Comparison of ENCODE assay signal across 35 cellular contexts in genomic region chr4:113154281-113154680, GRCh38.
"Had no signal": no experiment of that assay in that cellular context is flagged by ENCODE, and none has a peak within 500 bp of the region (broad histone marks: within the 10 kb centered on the region; RNA-seq: fewer than 3 reads in every experiment).

No MANE protein-coding gene starts in this region.

- H3K4me1 Mint-ChIP-seq: activated B cell treated with CpG ODN at 0.5 μM for 24 hours; activated CD4-positive, alpha-beta memory T cell treated with anti-CD3 and anti-CD28 coated beads, Interleukin-2, amount 10 ng/mL, durations not matched to agents 7 days and 5 days; activated CD4-positive, alpha-beta T cell treated with anti-CD3 and anti-CD28 coated beads, Interleukin-2, amount 10 ng/mL, durations not matched to agents 24 days and 14 days; activated CD8-positive, alpha-beta memory T cell treated with anti-CD3 and anti-CD28 coated beads, Interleukin-2, amount 10 ng/mL, durations not matched to agents 7 days and 5 days; activated naive CD4-positive, alpha-beta T cell treated with anti-CD3 and anti-CD28 coated beads, Interleukin-2, amount 10 ng/mL, durations not matched to agents 7 days and 5 days; activated naive CD4-positive, alpha-beta T cell treated with anti-CD3 and anti-CD28 coated beads, Interleukin-2, amount 50 U/mL, for 24 hours; activated naive CD8-positive, alpha-beta T cell treated with anti-CD3 and anti-CD28 coated beads, Interleukin-2, amount 10 ng/mL, durations not matched to agents 7 days and 5 days; activated naive CD8-positive, alpha-beta T cell treated with anti-CD3 and anti-CD28 coated beads, Interleukin-2, amount 50 U/mL, for 24 hours; central memory CD8-positive, alpha-beta T cell had no signal

- H3K27me3 Mint-ChIP-seq: activated B cell treated with CpG ODN at 0.5 μM for 24 hours; activated CD4-positive, alpha-beta memory T cell treated with anti-CD3 and anti-CD28 coated beads, Interleukin-2, amount 10 ng/mL, durations not matched to agents 7 days and 5 days; activated naive CD4-positive, alpha-beta T cell treated with anti-CD3 and anti-CD28 coated beads, Interleukin-2, amount 10 ng/mL, durations not matched to agents 7 days and 5 days; activated naive CD8-positive, alpha-beta T cell; activated naive CD8-positive, alpha-beta T cell treated with anti-CD3 and anti-CD28 coated beads, Interleukin-2, amount 10 ng/mL, durations not matched to agents 7 days and 5 days; activated naive CD8-positive, alpha-beta T cell treated with anti-CD3 and anti-CD28 coated beads, Interleukin-2, amount 50 U/mL, for 24 hours; activated T-cell treated with anti-CD3 and anti-CD28 coated beads, Interleukin-2, amount 50 U/mL, for 24 hours; brain; central memory CD8-positive, alpha-beta T cell had no signal

- H3K9me3 Mint-ChIP-seq: activated B cell treated with CpG ODN at 0.5 μM for 24 hours; activated CD4-positive, alpha-beta memory T cell treated with anti-CD3 and anti-CD28 coated beads, Interleukin-2, amount 10 ng/mL, durations not matched to agents 7 days and 5 days; activated CD4-positive, alpha-beta T cell treated with anti-CD3 and anti-CD28 coated beads, Interleukin-2, amount 10 ng/mL, durations not matched to agents 24 days and 14 days; activated naive CD4-positive, alpha-beta T cell treated with anti-CD3 and anti-CD28 coated beads, Interleukin-2, amount 10 ng/mL, durations not matched to agents 7 days and 5 days; activated naive CD8-positive, alpha-beta T cell treated with anti-CD3 and anti-CD28 coated beads, Interleukin-2, amount 10 ng/mL, durations not matched to agents 7 days and 5 days; activated naive CD8-positive, alpha-beta T cell treated with anti-CD3 and anti-CD28 coated beads, Interleukin-2, amount 50 U/mL, for 24 hours; activated T-cell treated with anti-CD3 and anti-CD28 coated beads, Interleukin-2, amount 50 U/mL, for 24 hours; activated T-helper 2 cell treated with anti-CD3 and anti-CD28 coated beads, Interferon-gamma antibody, Interleukin-2, Interleukin-4, amounts not matched to agents 10 μg/mL and 5 μg/mL and 100 μg/mL, durations not matched to agents 14 hours and 24 hours and 36 hours; brain; central memory CD8-positive, alpha-beta T cell; T-helper 1 cell treated with Interleukin-12 subunit alpha and Interleukin-12 subunit beta and Interleukin-4 antibody, amounts not matched to agents 30 μg/mL and 1 μg/mL, for 36 hours; T-helper 2 cell treated with Interferon-gamma antibody and Interleukin-4, amounts not matched to agents 5 μg/mL and 100 μg/mL, for 36 hours had no signal

- H3K36me3 Mint-ChIP-seq: activated CD8-positive, alpha-beta memory T cell treated with anti-CD3 and anti-CD28 coated beads, Interleukin-2, amount 10 ng/mL, durations not matched to agents 7 days and 5 days; activated naive CD4-positive, alpha-beta T cell treated with anti-CD3 and anti-CD28 coated beads, Interleukin-2, amount 10 ng/mL, durations not matched to agents 7 days and 5 days; activated naive CD4-positive, alpha-beta T cell treated with anti-CD3 and anti-CD28 coated beads, Interleukin-2, amount 50 U/mL, for 24 hours; activated naive CD8-positive, alpha-beta T cell; activated naive CD8-positive, alpha-beta T cell treated with anti-CD3 and anti-CD28 coated beads, Interleukin-2, amount 10 ng/mL, durations not matched to agents 7 days and 5 days had no signal

- ATAC-seq: activated CD8-positive, alpha-beta memory T cell treated with anti-CD3 and anti-CD28 coated beads, Interleukin-2, amount 10 ng/mL, durations not matched to agents 7 days and 5 days; activated CD8-positive, alpha-beta T cell treated with anti-CD3 and anti-CD28 coated beads, Interleukin-2, amount 10 ng/mL, durations not matched to agents 7 days and 5 days; activated naive CD8-positive, alpha-beta T cell treated with anti-CD3 and anti-CD28 coated beads, Interleukin-2, amount 50 U/mL, for 24 hours had no signal

- DNase-seq: activated B cell treated with CpG ODN at 0.5 μM for 24 hours; activated CD4-positive, alpha-beta memory T cell treated with anti-CD3 and anti-CD28 coated beads, Interleukin-2, amount 10 ng/mL, durations not matched to agents 7 days and 5 days; activated CD4-positive, alpha-beta T cell treated with anti-CD3 and anti-CD28 coated beads for 4 hours; activated CD4-positive, alpha-beta T cell treated with anti-CD3 and anti-CD28 coated beads, Interleukin-2, amount 10 ng/mL, durations not matched to agents 24 days and 14 days; activated CD4-positive, alpha-beta T cell treated with anti-CD3 and anti-CD28 coated beads, Interleukin-2, amount 50 U/mL, for 48 hours; activated CD4-positive, CD25-positive, alpha-beta regulatory T cell treated with anti-CD3 and anti-CD28 coated beads, Interleukin-2, amount 50 U/mL, for 72 hours; activated CD8-positive, alpha-beta memory T cell treated with anti-CD3 and anti-CD28 coated beads for 24 hours; activated CD8-positive, alpha-beta memory T cell treated with anti-CD3 and anti-CD28 coated beads, Interleukin-2, amount 10 ng/mL, durations not matched to agents 7 days and 5 days; activated CD8-positive, alpha-beta memory T cell treated with anti-CD3 and anti-CD28 coated beads, Interleukin-2, amount 50 U/mL, for 48 hours; activated CD8-positive, alpha-beta T cell treated with anti-CD3 and anti-CD28 coated beads, Interleukin-2, amount 10 ng/mL, durations not matched to agents 7 days and 5 days; activated effector memory CD4-positive, alpha-beta T cell treated with Interleukin-2 at 50 U/mL for 16 hours; activated gamma-delta T cell; activated naive CD4-positive, alpha-beta T cell treated with anti-CD3 and anti-CD28 coated beads, Interleukin-2, amount 10 ng/mL, durations not matched to agents 7 days and 5 days; activated naive CD4-positive, alpha-beta T cell treated with Interleukin-2 at 50 U/mL for 16 hours; activated naive CD8-positive, alpha-beta T cell treated with anti-CD3 and anti-CD28 coated beads, Interleukin-2, amount 10 ng/mL, durations not matched to agents 7 days and 5 days; activated naive CD8-positive, alpha-beta T cell treated with anti-CD3 and anti-CD28 coated beads, Interleukin-2, amount 50 U/mL, for 24 hours; activated T-cell treated with anti-CD3 and anti-CD28 coated beads, Interleukin-2, amount 50 U/mL, for 24 hours; activated T-cell treated with anti-CD3 and anti-CD28 coated beads, Interleukin-2, amount 50 U/mL, for 48 hours; amygdala; anterior cingulate cortex; caudate nucleus; cerebellar nuclear complex; T-helper 1 cell; T-helper 2 cell; T-helper 9 cell had no signal

- H3K27me3 ChIP-seq: ascending aorta, cardiac muscle cell had no signal

- H3K4me3 Mint-ChIP-seq: activated B cell treated with CpG ODN at 0.5 μM for 24 hours; activated CD4-positive, alpha-beta memory T cell treated with anti-CD3 and anti-CD28 coated beads, Interleukin-2, amount 10 ng/mL, durations not matched to agents 7 days and 5 days; activated CD4-positive, alpha-beta T cell treated with anti-CD3 and anti-CD28 coated beads, Interleukin-2, amount 10 ng/mL, durations not matched to agents 24 days and 14 days; activated CD8-positive, alpha-beta memory T cell treated with anti-CD3 and anti-CD28 coated beads, Interleukin-2, amount 10 ng/mL, durations not matched to agents 7 days and 5 days; activated CD8-positive, alpha-beta T cell treated with anti-CD3 and anti-CD28 coated beads, Interleukin-2, amount 10 ng/mL, durations not matched to agents 7 days and 5 days; activated naive CD4-positive, alpha-beta T cell treated with anti-CD3 and anti-CD28 coated beads, Interleukin-2, amount 10 ng/mL, durations not matched to agents 7 days and 5 days; activated naive CD4-positive, alpha-beta T cell treated with anti-CD3 and anti-CD28 coated beads, Interleukin-2, amount 50 U/mL, for 24 hours; activated naive CD8-positive, alpha-beta T cell; activated naive CD8-positive, alpha-beta T cell treated with anti-CD3 and anti-CD28 coated beads, Interleukin-2, amount 10 ng/mL, durations not matched to agents 7 days and 5 days; activated naive CD8-positive, alpha-beta T cell treated with anti-CD3 and anti-CD28 coated beads, Interleukin-2, amount 50 U/mL, for 24 hours; activated T-cell treated with anti-CD3 and anti-CD28 coated beads, Interleukin-2, amount 50 U/mL, for 24 hours; brain; central memory CD8-positive, alpha-beta T cell; T-helper 1 cell treated with Interleukin-12 subunit alpha and Interleukin-12 subunit beta and Interleukin-4 antibody, amounts not matched to agents 30 μg/mL and 1 μg/mL, for 36 hours; T-helper 2 cell treated with Interferon-gamma antibody and Interleukin-4, amounts not matched to agents 5 μg/mL and 100 μg/mL, for 36 hours had no signal

- H3K4me1 ChIP-seq: ascending aorta had no signal

- H3K4me3 ChIP-seq: ascending aorta, cardiac muscle cell had no signal

- H3K27ac Mint-ChIP-seq: activated B cell treated with CpG ODN at 0.5 μM for 24 hours; activated CD4-positive, alpha-beta memory T cell treated with anti-CD3 and anti-CD28 coated beads, Interleukin-2, amount 10 ng/mL, durations not matched to agents 7 days and 5 days; activated CD4-positive, alpha-beta T cell treated with anti-CD3 and anti-CD28 coated beads, Interleukin-2, amount 10 ng/mL, durations not matched to agents 24 days and 14 days; activated CD8-positive, alpha-beta memory T cell treated with anti-CD3 and anti-CD28 coated beads, Interleukin-2, amount 10 ng/mL, durations not matched to agents 7 days and 5 days; activated CD8-positive, alpha-beta T cell treated with anti-CD3 and anti-CD28 coated beads, Interleukin-2, amount 10 ng/mL, durations not matched to agents 7 days and 5 days; activated naive CD4-positive, alpha-beta T cell treated with anti-CD3 and anti-CD28 coated beads, Interleukin-2, amount 10 ng/mL, durations not matched to agents 7 days and 5 days; activated naive CD4-positive, alpha-beta T cell treated with anti-CD3 and anti-CD28 coated beads, Interleukin-2, amount 50 U/mL, for 24 hours; activated naive CD8-positive, alpha-beta T cell; activated naive CD8-positive, alpha-beta T cell treated with anti-CD3 and anti-CD28 coated beads, Interleukin-2, amount 10 ng/mL, durations not matched to agents 7 days and 5 days; activated naive CD8-positive, alpha-beta T cell treated with anti-CD3 and anti-CD28 coated beads, Interleukin-2, amount 50 U/mL, for 24 hours; activated T-cell treated with anti-CD3 and anti-CD28 coated beads, Interleukin-2, amount 50 U/mL, for 24 hours; activated T-helper 2 cell treated with anti-CD3 and anti-CD28 coated beads, Interferon-gamma antibody, Interleukin-2, Interleukin-4, amounts not matched to agents 10 μg/mL and 5 μg/mL and 100 μg/mL, durations not matched to agents 14 hours and 24 hours and 36 hours; brain; T-helper 1 cell treated with Interleukin-12 subunit alpha and Interleukin-12 subunit beta and Interleukin-4 antibody, amounts not matched to agents 30 μg/mL and 1 μg/mL, for 36 hours; T-helper 2 cell treated with Interferon-gamma antibody and Interleukin-4, amounts not matched to agents 5 μg/mL and 100 μg/mL, for 36 hours had no signal

- H3K9me3 ChIP-seq: ascending aorta had no signal

- H3K36me3 ChIP-seq: ascending aorta, cardiac muscle cell had no signal

- H3K27ac ChIP-seq: ascending aorta, cardiac muscle cell, VCaP had no signal
